Comparison of ENCODE assay signal across 8 cellular contexts in genomic region chr17:386145-386876, GRCh38. TPM values are rescaled to one million over a fixed set of nuclear protein-coding genes. Genes with fewer than 3 reads are reported as not detected.
DNase-seq lines count a peak whose midpoint lies in the region; ATAC-seq and TF ChIP-seq lines count a peak whose summit lies in the region.

No MANE protein-coding gene starts in this region.

- H3K9me3 Mint-ChIP-seq in activated CD8-positive, alpha-beta memory T cell treated with anti-CD3 and anti-CD28 coated beads, Interleukin-2, amount 10 ng/mL, durations not matched to agents 7 days and 5 days (ENCODE audit: low read depth), result peaks cover 3% of the 10 kb centered on the region
- H3K9me3 Mint-ChIP-seq in endothelial cell (ENCODE audit: unreplicated experiment) (no peaks in the 10 kb centered on the region), naive B cell (peaks cover 0 to 7% (median 2%) of the 10 kb centered on the region in 7 donors)
- peaks cover 3% of the 10 kb centered on the region in 2 donors for H3K9me3 Mint-ChIP-seq in stimulated activated naive B cell treated with anti-CD40 and anti-IgM and Interleukin-4, amounts not matched to agents 10 μg/mL and 1 μg/mL and 100 μg/mL, for 72 hours

- peaks cover 29% of the 10 kb centered on the region for H3K27me3 Mint-ChIP-seq in activated CD8-positive, alpha-beta memory T cell treated with anti-CD3 and anti-CD28 coated beads, Interleukin-2, amount 10 ng/mL, durations not matched to agents 7 days and 5 days
- peaks cover 23% of the 10 kb centered on the region for H3K27me3 Mint-ChIP-seq in endothelial cell (ENCODE audit: unreplicated experiment)
- peaks cover 16 to 53% (median 34%) of the 10 kb centered on the region in 3 donors for H3K27me3 Mint-ChIP-seq in naive B cell
- peaks cover 47 to 54% of the 10 kb centered on the region in 2 donors for H3K27me3 Mint-ChIP-seq in stimulated activated naive B cell treated with anti-CD40 and anti-IgM and Interleukin-4, amounts not matched to agents 10 μg/mL and 1 μg/mL and 100 μg/mL, for 72 hours

- DNase-seq in AG09309 (ENCODE audit: low read depth), result no peak
- peak; percentile 17 for DNase-seq in NCI-H2171 treated with DMSO at 0.1 percent for 48 hours (lab: John Stamatoyannopoulos, UW)
- peak; percentile 72 for DNase-seq in activated CD8-positive, alpha-beta memory T cell treated with anti-CD3 and anti-CD28 coated beads, Interleukin-2, amount 10 ng/mL, durations not matched to agents 7 days and 5 days
- peak; percentile 79 for DNase-seq in endothelial cell (ENCODE audit: low spot score)
- peak; percentile 58 for DNase-seq in naive B cell
- DNase-seq in stimulated activated naive B cell treated with anti-CD40 and anti-IgM and Interleukin-4, amounts not matched to agents 10 μg/mL and 1 μg/mL and 100 μg/mL, for 72 hours, result peak; percentile 49

- no peak overlapping the region for H3K27ac Mint-ChIP-seq in activated CD8-positive, alpha-beta memory T cell treated with anti-CD3 and anti-CD28 coated beads, Interleukin-2, amount 10 ng/mL, durations not matched to agents 7 days and 5 days
- no peak overlapping the region for H3K27ac Mint-ChIP-seq in endothelial cell (ENCODE audit: unreplicated experiment)
- peak overlapping the region in 3 of 6 donors; percentile 51 to 82 (median 70) for H3K27ac Mint-ChIP-seq in naive B cell
- peak overlapping the region; percentile 75 for H3K27ac Mint-ChIP-seq in stimulated activated naive B cell treated with anti-CD40 and anti-IgM and Interleukin-4, amounts not matched to agents 10 μg/mL and 1 μg/mL and 100 μg/mL, for 72 hours

- peak overlapping the region; percentile 63 for H3K4me3 Mint-ChIP-seq in activated CD8-positive, alpha-beta memory T cell treated with anti-CD3 and anti-CD28 coated beads, Interleukin-2, amount 10 ng/mL, durations not matched to agents 7 days and 5 days
- H3K4me3 Mint-ChIP-seq in endothelial cell (ENCODE audit: unreplicated experiment) (peak overlapping the region; percentile 82), naive B cell (peak overlapping the region; percentile 79 to 93 (median 89))
- H3K4me3 Mint-ChIP-seq in stimulated activated naive B cell treated with anti-CD40 and anti-IgM and Interleukin-4, amounts not matched to agents 10 μg/mL and 1 μg/mL and 100 μg/mL, for 72 hours, result peak overlapping the region; percentile 76

- H3K4me3 ChIP-seq in AG09309 (ENCODE audit: control insufficient read depth, low read depth, low read length), result no peak overlapping the region

- peaks cover 2% of the 10 kb centered on the region for H3K36me3 Mint-ChIP-seq in activated CD8-positive, alpha-beta memory T cell treated with anti-CD3 and anti-CD28 coated beads, Interleukin-2, amount 10 ng/mL, durations not matched to agents 7 days and 5 days
- peaks cover 10% of the 10 kb centered on the region for H3K36me3 Mint-ChIP-seq in endothelial cell (ENCODE audit: low read depth, unreplicated experiment)
- H3K36me3 Mint-ChIP-seq in naive B cell, result peaks cover 0 to 13% of the 10 kb centered on the region in 2 donors
- peaks cover 3% of the 10 kb centered on the region in 2 donors for H3K36me3 Mint-ChIP-seq in stimulated activated naive B cell treated with anti-CD40 and anti-IgM and Interleukin-4, amounts not matched to agents 10 μg/mL and 1 μg/mL and 100 μg/mL, for 72 hours

- CTCF ChIA-PET in activated CD8-positive, alpha-beta memory T cell treated with anti-CD3 and anti-CD28 coated beads, Interleukin-2, amount 10 ng/mL, durations not matched to agents 7 days and 5 days (lab: Charles Lee), result interaction anchor here (0.6 to 1.2 kb wide), 7 partner anchors 10 to 367 kb away, joined by 3 to 6 read pairs (median 3); no protein-coding TSS in a partner anchor

- peaks cover 12% of the 10 kb centered on the region for H3K4me1 Mint-ChIP-seq in activated CD8-positive, alpha-beta memory T cell treated with anti-CD3 and anti-CD28 coated beads, Interleukin-2, amount 10 ng/mL, durations not matched to agents 7 days and 5 days
- peaks cover 10% of the 10 kb centered on the region for H3K4me1 Mint-ChIP-seq in endothelial cell (ENCODE audit: unreplicated experiment)
- peaks cover 19 to 25% (median 23%) of the 10 kb centered on the region in 3 donors for H3K4me1 Mint-ChIP-seq in naive B cell
- peaks cover 11 to 19% of the 10 kb centered on the region in 2 donors for H3K4me1 Mint-ChIP-seq in stimulated activated naive B cell treated with anti-CD40 and anti-IgM and Interleukin-4, amounts not matched to agents 10 μg/mL and 1 μg/mL and 100 μg/mL, for 72 hours

- TF ChIP-seq CTCF in AG09309 (IDR thresholded peaks at IDR 0.05; ENCODE audit: control insufficient read depth, insufficient read depth, low read depth, low read length, missing control alignments) (peak; percentile 45), endothelial cell (IDR thresholded peaks at IDR 0.05; ENCODE audit: unreplicated experiment) (peak; percentile 66)

- ATAC-seq in GM19025 (IDR thresholded peaks at IDR 0.05; ENCODE audit: low read depth, unreplicated experiment) (peak; percentile 60), naive B cell (ENCODE audit: low read depth in 2 of 2) (peak; percentile 86 to 87), HG03139 (IDR thresholded peaks at IDR 0.05; ENCODE audit: unreplicated experiment) (no peak)
- peak; percentile 86 for ATAC-seq in activated CD8-positive, alpha-beta memory T cell treated with anti-CD3 and anti-CD28 coated beads, Interleukin-2, amount 10 ng/mL, durations not matched to agents 7 days and 5 days
- ATAC-seq in stimulated activated naive B cell treated with anti-CD40 and anti-IgM and Interleukin-4, amounts not matched to agents 10 μg/mL and 1 μg/mL and 100 μg/mL, for 72 hours (replicated peaks), result peak; percentile 85 to 87

RNA-seq across cellular contexts. Expression of gene RPH3AL, which starts 33.7 kb away (rescaled TPM):
- total RNA-seq in activated CD8-positive, alpha-beta memory T cell treated with anti-CD3 and anti-CD28 coated beads, Interleukin-2, amount 10 ng/mL, durations not matched to agents 7 days and 5 days, result 1 to 10 TPM; 1.2 to 2.9 TPM
- 3.4 TPM for total RNA-seq in endothelial cell (ENCODE audit: unreplicated experiment)
- 10 to 100 TPM in 2 of 6 donors, 1 to 10 TPM in 3, not detected in 1; 1.3 to 13.2 (median 2.9) TPM for polyA plus RNA-seq in naive B cell (ENCODE audit: low read depth in 6 of 6)

RNA-seq across cellular contexts. Expression of gene RFLNB, which starts 59.4 kb away (rescaled TPM):
- total RNA-seq in activated CD8-positive, alpha-beta memory T cell treated with anti-CD3 and anti-CD28 coated beads, Interleukin-2, amount 10 ng/mL, durations not matched to agents 7 days and 5 days, result 10 to 100 TPM; 65.4 to 74.4 TPM
- total RNA-seq in endothelial cell (ENCODE audit: unreplicated experiment), result 117 TPM
- under 1 TPM in 5 of 6 donors, not detected in 1; 0.12 to 0.41 (median 0.36) TPM for polyA plus RNA-seq in naive B cell (ENCODE audit: low read depth in 6 of 6)
